In the genomic region with DNA sequence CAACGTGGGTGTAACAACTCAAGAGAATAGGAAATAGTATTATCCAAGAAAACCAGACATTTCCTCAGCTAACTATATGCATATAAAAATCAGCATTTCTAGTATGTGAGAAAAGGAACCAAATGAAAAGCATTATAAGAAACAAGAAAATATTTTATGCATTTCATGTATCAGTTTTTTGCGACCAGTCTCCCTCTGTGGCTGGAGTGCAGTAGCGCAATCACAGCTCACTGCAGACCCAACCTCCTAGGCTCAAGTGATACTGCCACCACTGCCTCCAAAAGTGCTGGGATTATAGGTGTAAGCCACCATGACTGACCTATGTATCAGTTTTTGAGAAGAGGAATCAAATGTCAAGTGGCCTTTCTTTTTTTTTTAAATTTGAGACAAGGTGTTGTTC, we compare ENCODE assay signal across 1 cellular context.
TF ChIP-seq lines count a peak whose summit lies in the region.

No MANE protein-coding gene starts in this region.

TF ChIP-seq in GM23338, 12 proteins besides CTCF, POLR2A, EP300 and RAD21 (continued from another document):
- TF ChIP-seq JUNB (IDR thresholded peaks at IDR 0.05; ENCODE audit: unreplicated experiment): no peak
- no peak for TF ChIP-seq EZH2 (IDR thresholded peaks at IDR 0.05; ENCODE audit: low read depth, unreplicated experiment)
- no peak for TF ChIP-seq ZNF331 (CRISPR knock-in tag; IDR thresholded peaks at IDR 0.05; ENCODE audit: low read depth)
- no peak for TF ChIP-seq NANOG (IDR thresholded peaks at IDR 0.05; ENCODE audit: borderline replicate concordance)
- TF ChIP-seq CREB1 (CRISPR knock-in tag; IDR thresholded peaks at IDR 0.05; ENCODE audit: low read depth): no peak
- TF ChIP-seq STAT1 (IDR thresholded peaks at IDR 0.05; ENCODE audit: unreplicated experiment): no peak
